8 cellular contexts compared by ENCODE assay signal in genomic region chr1:165697491-165697880, GRCh38. TPM values are rescaled to one million over a fixed set of nuclear protein-coding genes. Genes with fewer than 3 reads are reported as not detected.
DNase-seq lines count a peak whose midpoint lies in the region; ATAC-seq and TF ChIP-seq lines count a peak whose summit lies in the region.

No MANE protein-coding gene starts in this region.

- intact Hi-C loops in left cardiac atrium (cut with DNase I) (loop anchor here in 1 of 2 donors (5.0 kb wide), 1 partner anchor 65 kb away; the partner anchor contains the start of gene MGST3), lower lobe of right lung (cut with DNase I) (no loop called here)

- H3K27me3 ChIP-seq in cardiac muscle cell (peaks cover 9% of the 10 kb centered on the region), lower lobe of right lung (ENCODE audit: low read depth) (no peaks in the 10 kb centered on the region)

- no peak for ATAC-seq in left cardiac atrium
- no peak for ATAC-seq in lower lobe of right lung

- DNase-seq in cardiac muscle cell (ENCODE audit: low read depth in 1 of 2, low spot score in 1 of 2) (no peak), left cardiac atrium (no peak), lower lobe of right lung (no peak), GM10266 (ENCODE audit: extremely low spot score) (no peak)
- DNase-seq in effector CD8-positive, alpha-beta T cell (lab: John Stamatoyannopoulos, UW): no peak
- no peak for DNase-seq in activated CD4-positive, alpha-beta T cell treated with anti-CD3 and anti-CD28 coated beads for 4 hours

- 33 to 50% (median 42%) methylated on average over 8 of the region's 8 CpGs for WGBS in adipose tissue, 3 donors
- WGBS in urinary bladder: 37% methylated on average over 8 of the region's 8 CpGs

- H3K4me1 ChIP-seq in cardiac muscle cell (ENCODE audit: low read depth) (peaks cover 3% of the 10 kb centered on the region), lower lobe of right lung (peaks cover 21% of the 10 kb centered on the region), urinary bladder (ENCODE audit: insufficient read depth) (no peaks in the 10 kb centered on the region)

- H3K4me3 ChIP-seq in cardiac muscle cell: peak overlapping the region; percentile 71
- peak overlapping the region; percentile 88 for H3K4me3 ChIP-seq in lower lobe of right lung
- peak overlapping the region; percentile 64 for H3K4me3 ChIP-seq in urinary bladder (ENCODE audit: low read depth, low read length)

- no peaks in the 10 kb centered on the region for H3K9me3 ChIP-seq in cardiac muscle cell (ENCODE audit: low read depth)
- H3K9me3 ChIP-seq in lower lobe of right lung: no peaks in the 10 kb centered on the region

- H3K36me3 ChIP-seq in cardiac muscle cell (no peaks in the 10 kb centered on the region), lower lobe of right lung (no peaks in the 10 kb centered on the region), urinary bladder (ENCODE audit: insufficient read depth) (no peaks in the 10 kb centered on the region)

- TF ChIP-seq CTCF in cardiac muscle cell (IDR thresholded peaks at IDR 0.05; ENCODE audit: low read depth, low read length) (no peak), lower lobe of right lung (IDR thresholded peaks at IDR 0.05) (no peak), GM10266 (IDR thresholded peaks at IDR 0.05; ENCODE audit: control insufficient read depth, insufficient read depth, low read depth, missing control alignments) (no peak)

- H3K27ac ChIP-seq in cardiac muscle cell: no peak overlapping the region
- peak overlapping the region; percentile 75 for H3K27ac ChIP-seq in adipose tissue (ENCODE audit: low read depth, low read length)
- peak overlapping the region; percentile 97 for H3K27ac ChIP-seq in lower lobe of right lung
- no peak overlapping the region for H3K27ac ChIP-seq in urinary bladder (ENCODE audit: low read depth)

RNA-seq across cellular contexts. Expression of gene ALDH9A1, which starts 0.9 kb away (rescaled TPM):
- total RNA-seq in cardiac muscle cell: 54.0 and 80.6 TPM in 2 replicates
- polyA plus RNA-seq in cardiac muscle cell: 76.8 and 81.5 TPM in 2 replicates
- 10 to 100 TPM; 63.2 to 71.7 TPM for total RNA-seq in left cardiac atrium
- 100 to 1,000 TPM in 1 of 3 donors, 10 to 100 TPM in 2; 33.3 to 122 (median 63.1) TPM for polyA plus RNA-seq in adipose tissue
- total RNA-seq in lower lobe of right lung: 63.0 TPM
- 74.1 TPM for total RNA-seq in urinary bladder
- polyA plus RNA-seq in urinary bladder: 74.5 TPM

Comparison
In these comparisons a context has a peak if more than half of its experiments do, and no peak if none do; other contexts are left out.
1. H3K27ac ChIP-seq: peak in adipose tissue (single experiment) and lower lobe of right lung (single experiment); none in cardiac muscle cell (single experiment) and urinary bladder (single experiment).
2. Peak in every context shown above with its lines, with median percentiles within 50 percentile points of each other: H3K4me3 ChIP-seq.